In the genomic region with DNA sequence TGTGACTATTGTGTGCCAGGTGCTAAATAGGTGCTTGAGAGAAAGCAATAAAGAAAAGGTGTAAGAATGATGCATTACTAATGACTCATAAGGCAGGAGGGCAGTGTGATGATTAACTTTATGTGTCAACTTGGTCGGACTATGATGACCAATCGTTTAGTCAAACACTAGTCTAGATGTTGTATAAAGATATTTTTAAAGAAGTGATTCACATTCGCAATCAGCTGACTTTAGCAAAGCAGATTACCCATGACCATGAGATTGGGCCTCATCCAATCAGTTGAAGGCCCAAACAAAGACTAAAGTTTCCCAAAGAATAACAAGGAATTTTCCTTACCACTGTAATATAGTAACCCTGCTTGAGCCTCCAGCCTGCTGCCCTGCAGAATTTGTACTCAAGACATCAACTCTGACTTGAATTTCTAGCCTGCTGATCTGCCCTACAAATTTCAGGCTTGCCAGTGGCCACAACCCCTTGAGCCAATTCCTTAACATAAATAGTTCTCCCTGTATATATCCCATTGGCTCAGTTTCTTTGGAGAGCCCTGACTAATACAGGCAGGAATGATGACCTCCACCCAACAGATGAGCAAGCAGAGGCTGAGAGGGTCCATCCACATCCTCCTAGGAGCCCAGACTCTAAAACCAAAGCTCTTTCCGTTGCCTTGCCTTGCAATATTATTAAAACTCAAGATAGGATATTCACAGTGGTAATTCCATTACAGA, we compare ENCODE assay signal across 1 cellular context.
TF ChIP-seq lines count a peak whose summit lies in the region.

No MANE protein-coding gene starts in this region.

TF ChIP-seq in HepG2, 621 proteins besides CTCF, POLR2A, EP300 and RAD21 (continued from another document and continues in another):
- TF ChIP-seq, protein P1, sequence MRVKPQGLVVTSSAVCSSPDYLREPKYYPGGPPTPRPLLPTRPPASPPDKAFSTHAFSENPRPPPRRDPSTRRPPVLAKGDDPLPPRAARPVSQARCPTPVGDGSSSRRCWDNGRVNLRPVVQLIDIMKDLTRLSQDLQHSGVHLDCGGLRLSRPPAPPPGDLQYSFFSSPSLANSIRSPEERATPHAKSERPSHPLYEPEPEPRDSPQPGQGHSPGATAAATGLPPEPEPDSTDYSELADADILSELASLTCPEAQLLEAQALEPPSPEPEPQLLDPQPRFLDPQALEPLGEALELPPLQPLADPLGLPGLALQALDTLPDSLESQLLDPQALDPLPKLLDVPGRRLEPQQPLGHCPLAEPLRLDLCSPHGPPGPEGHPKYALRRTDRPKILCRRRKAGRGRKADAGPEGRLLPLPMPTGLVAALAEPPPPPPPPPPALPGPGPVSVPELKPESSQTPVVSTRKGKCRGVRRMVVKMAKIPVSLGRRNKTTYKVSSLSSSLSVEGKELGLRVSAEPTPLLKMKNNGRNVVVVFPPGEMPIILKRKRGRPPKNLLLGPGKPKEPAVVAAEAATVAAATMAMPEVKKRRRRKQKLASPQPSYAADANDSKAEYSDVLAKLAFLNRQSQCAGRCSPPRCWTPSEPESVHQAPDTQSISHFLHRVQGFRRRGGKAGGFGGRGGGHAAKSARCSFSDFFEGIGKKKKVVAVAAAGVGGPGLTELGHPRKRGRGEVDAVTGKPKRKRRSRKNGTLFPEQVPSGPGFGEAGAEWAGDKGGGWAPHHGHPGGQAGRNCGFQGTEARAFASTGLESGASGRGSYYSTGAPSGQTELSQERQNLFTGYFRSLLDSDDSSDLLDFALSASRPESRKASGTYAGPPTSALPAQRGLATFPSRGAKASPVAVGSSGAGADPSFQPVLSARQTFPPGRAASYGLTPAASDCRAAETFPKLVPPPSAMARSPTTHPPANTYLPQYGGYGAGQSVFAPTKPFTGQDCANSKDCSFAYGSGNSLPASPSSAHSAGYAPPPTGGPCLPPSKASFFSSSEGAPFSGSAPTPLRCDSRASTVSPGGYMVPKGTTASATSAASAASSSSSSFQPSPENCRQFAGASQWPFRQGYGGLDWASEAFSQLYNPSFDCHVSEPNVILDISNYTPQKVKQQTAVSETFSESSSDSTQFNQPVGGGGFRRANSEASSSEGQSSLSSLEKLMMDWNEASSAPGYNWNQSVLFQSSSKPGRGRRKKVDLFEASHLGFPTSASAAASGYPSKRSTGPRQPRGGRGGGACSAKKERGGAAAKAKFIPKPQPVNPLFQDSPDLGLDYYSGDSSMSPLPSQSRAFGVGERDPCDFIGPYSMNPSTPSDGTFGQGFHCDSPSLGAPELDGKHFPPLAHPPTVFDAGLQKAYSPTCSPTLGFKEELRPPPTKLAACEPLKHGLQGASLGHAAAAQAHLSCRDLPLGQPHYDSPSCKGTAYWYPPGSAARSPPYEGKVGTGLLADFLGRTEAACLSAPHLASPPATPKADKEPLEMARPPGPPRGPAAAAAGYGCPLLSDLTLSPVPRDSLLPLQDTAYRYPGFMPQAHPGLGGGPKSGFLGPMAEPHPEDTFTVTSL (CRISPR knock-in tag; IDR thresholded peaks at IDR 0.05; ENCODE audit: borderline replicate concordance), result 0 out of 2 replicates have a peak, but pooled peaks have one; percentile 21
- TF ChIP-seq, protein P2, sequence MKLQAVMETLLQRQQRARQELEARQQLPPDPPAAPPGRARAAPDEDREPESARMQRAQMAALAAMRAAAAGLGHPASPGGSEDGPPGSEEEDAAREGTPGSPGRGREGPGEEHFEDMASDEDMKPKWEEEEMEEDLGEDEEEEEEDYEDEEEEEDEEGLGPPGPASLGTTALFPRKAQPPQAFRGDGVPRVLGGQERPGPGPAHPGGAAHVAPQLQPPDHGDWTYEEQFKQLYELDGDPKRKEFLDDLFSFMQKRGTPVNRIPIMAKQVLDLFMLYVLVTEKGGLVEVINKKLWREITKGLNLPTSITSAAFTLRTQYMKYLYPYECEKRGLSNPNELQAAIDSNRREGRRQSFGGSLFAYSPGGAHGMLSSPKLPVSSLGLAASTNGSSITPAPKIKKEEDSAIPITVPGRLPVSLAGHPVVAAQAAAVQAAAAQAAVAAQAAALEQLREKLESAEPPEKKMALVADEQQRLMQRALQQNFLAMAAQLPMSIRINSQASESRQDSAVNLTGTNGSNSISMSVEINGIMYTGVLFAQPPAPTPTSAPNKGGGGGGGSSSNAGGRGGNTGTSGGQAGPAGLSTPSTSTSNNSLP (IDR thresholded peaks at IDR 0.05; ENCODE audit: low read depth, low read length), result peak; percentile 92
- peak; percentile 87 for TF ChIP-seq FOSL2 (CRISPR knock-in tag; IDR thresholded peaks at IDR 0.05)
- peak; percentile 15; the same call in 1 of the 2 replicates for TF ChIP-seq NR2F6 (IDR thresholded peaks at IDR 0.05)
- TF ChIP-seq NR2F6 (CRISPR knock-in tag; IDR thresholded peaks at IDR 0.05), result no peak
- TF ChIP-seq ZNF24 (IDR thresholded peaks at IDR 0.05), result 0 out of 2 replicates have a peak, but pooled peaks have one; percentile 30
- peak; percentile 42; the same call in 1 of the 2 replicates for TF ChIP-seq FOSL1 (CRISPR knock-in tag; IDR thresholded peaks at IDR 0.05; ENCODE audit: borderline replicate concordance)
- TF ChIP-seq FOXA3 (CRISPR knock-in tag; IDR thresholded peaks at IDR 0.05), result peak; percentile 71
- TF ChIP-seq, protein P3, sequence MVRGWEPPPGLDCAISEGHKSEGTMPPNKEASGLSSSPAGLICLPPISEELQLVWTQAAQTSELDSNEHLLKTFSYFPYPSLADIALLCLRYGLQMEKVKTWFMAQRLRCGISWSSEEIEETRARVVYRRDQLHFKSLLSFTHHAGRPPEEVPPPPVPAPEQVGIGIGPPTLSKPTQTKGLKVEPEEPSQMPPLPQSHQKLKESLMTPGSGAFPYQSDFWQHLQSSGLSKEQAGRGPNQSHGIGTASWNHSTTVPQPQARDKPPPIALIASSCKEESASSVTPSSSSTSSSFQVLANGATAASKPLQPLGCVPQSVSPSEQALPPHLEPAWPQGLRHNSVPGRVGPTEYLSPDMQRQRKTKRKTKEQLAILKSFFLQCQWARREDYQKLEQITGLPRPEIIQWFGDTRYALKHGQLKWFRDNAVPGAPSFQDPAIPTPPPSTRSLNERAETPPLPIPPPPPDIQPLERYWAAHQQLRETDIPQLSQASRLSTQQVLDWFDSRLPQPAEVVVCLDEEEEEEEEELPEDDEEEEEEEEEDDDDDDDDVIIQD (CRISPR knock-in tag; IDR thresholded peaks at IDR 0.05; ENCODE audit: low read depth), result peak; percentile 92; the same call in 1 of the 2 replicates
- TF ChIP-seq SOX6 (IDR thresholded peaks at IDR 0.05), result no peak
- TF ChIP-seq SOX6 (CRISPR knock-in tag; IDR thresholded peaks at IDR 0.05), result peak; percentile 26; the same call in 1 of the 2 replicates
- peak; percentile 37; the same call in 1 of the 2 replicates for TF ChIP-seq HMG20A (CRISPR knock-in tag; IDR thresholded peaks at IDR 0.05; ENCODE audit: borderline replicate concordance)
- no peak for TF ChIP-seq PHB2 (IDR thresholded peaks at IDR 0.05; ENCODE audit: partially characterized antibody)
- peak; percentile 96 for TF ChIP-seq TBX3 (IDR thresholded peaks at IDR 0.05; ENCODE audit: borderline replicate concordance)
- TF ChIP-seq MED8 (CRISPR knock-in tag; IDR thresholded peaks at IDR 0.05; ENCODE audit: insufficient replicate concordance), result no peak
- TF ChIP-seq, protein P4, sequence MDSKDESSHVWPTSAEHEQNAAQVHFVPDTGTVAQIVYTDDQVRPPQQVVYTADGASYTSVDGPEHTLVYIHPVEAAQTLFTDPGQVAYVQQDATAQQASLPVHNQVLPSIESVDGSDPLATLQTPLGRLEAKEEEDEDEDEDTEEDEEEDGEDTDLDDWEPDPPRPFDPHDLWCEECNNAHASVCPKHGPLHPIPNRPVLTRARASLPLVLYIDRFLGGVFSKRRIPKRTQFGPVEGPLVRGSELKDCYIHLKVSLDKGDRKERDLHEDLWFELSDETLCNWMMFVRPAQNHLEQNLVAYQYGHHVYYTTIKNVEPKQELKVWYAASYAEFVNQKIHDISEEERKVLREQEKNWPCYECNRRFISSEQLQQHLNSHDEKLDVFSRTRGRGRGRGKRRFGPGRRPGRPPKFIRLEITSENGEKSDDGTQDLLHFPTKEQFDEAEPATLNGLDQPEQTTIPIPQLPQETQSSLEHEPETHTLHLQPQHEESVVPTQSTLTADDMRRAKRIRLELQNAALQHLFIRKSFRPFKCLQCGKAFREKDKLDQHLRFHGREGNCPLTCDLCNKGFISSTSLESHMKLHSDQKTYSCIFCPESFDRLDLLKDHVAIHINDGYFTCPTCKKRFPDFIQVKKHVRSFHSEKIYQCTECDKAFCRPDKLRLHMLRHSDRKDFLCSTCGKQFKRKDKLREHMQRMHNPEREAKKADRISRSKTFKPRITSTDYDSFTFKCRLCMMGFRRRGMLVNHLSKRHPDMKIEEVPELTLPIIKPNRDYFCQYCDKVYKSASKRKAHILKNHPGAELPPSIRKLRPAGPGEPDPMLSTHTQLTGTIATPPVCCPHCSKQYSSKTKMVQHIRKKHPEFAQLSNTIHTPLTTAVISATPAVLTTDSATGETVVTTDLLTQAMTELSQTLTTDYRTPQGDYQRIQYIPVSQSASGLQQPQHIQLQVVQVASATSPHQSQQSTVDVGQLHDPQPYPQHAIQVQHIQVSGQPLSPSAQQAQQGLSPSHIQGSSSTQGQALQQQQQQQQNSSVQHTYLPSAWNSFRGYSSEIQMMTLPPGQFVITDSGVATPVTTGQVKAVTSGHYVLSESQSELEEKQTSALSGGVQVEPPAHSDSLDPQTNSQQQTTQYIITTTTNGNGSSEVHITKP (CRISPR knock-in tag; IDR thresholded peaks at IDR 0.05; ENCODE audit: low read depth), result no peak
- no peak for TF ChIP-seq FOXP1 (IDR thresholded peaks at IDR 0.05)
- TF ChIP-seq FOXP1 (CRISPR knock-in tag; IDR thresholded peaks at IDR 0.05), result peak; percentile 37; the same call in 1 of the 2 replicates
- TF ChIP-seq SMARCE1 (IDR thresholded peaks at IDR 0.05; ENCODE audit: borderline replicate concordance), result no peak
- no peak for TF ChIP-seq THAP11 (CRISPR knock-in tag; IDR thresholded peaks at IDR 0.05)
- peak; percentile 40; the same call in 1 of the 2 replicates for TF ChIP-seq NFIC (IDR thresholded peaks at IDR 0.05; ENCODE audit: low read length)
- 0 out of 2 replicates have a peak, but pooled peaks have one; percentile 37 for TF ChIP-seq BHLHE40 (IDR thresholded peaks at IDR 0.05; ENCODE audit: low read length)
- TF ChIP-seq ZNF746 (CRISPR knock-in tag; IDR thresholded peaks at IDR 0.05), result no peak
- TF ChIP-seq, protein P5, sequence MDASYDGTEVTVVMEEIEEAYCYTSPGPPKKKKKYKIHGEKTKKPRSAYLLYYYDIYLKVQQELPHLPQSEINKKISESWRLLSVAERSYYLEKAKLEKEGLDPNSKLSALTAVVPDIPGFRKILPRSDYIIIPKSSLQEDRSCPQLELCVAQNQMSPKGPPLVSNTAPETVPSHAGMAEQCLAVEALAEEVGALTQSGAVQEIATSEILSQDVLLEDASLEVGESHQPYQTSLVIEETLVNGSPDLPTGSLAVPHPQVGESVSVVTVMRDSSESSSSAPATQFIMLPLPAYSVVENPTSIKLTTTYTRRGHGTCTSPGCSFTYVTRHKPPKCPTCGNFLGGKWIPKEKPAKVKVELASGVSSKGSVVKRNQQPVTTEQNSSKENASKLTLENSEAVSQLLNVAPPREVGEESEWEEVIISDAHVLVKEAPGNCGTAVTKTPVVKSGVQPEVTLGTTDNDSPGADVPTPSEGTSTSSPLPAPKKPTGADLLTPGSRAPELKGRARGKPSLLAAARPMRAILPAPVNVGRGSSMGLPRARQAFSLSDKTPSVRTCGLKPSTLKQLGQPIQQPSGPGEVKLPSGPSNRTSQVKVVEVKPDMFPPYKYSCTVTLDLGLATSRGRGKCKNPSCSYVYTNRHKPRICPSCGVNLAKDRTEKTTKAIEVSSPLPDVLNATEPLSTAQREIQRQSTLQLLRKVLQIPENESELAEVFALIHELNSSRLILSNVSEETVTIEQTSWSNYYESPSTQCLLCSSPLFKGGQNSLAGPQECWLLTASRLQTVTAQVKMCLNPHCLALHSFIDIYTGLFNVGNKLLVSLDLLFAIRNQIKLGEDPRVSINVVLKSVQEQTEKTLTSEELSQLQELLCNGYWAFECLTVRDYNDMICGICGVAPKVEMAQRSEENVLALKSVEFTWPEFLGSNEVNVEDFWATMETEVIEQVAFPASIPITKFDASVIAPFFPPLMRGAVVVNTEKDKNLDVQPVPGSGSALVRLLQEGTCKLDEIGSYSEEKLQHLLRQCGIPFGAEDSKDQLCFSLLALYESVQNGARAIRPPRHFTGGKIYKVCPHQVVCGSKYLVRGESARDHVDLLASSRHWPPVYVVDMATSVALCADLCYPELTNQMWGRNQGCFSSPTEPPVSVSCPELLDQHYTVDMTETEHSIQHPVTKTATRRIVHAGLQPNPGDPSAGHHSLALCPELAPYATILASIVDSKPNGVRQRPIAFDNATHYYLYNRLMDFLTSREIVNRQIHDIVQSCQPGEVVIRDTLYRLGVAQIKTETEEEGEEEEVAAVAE (CRISPR knock-in tag; IDR thresholded peaks at IDR 0.05; ENCODE audit: borderline replicate concordance), result peak; percentile 44; the same call in 1 of the 2 replicates
- TF ChIP-seq, protein P6, sequence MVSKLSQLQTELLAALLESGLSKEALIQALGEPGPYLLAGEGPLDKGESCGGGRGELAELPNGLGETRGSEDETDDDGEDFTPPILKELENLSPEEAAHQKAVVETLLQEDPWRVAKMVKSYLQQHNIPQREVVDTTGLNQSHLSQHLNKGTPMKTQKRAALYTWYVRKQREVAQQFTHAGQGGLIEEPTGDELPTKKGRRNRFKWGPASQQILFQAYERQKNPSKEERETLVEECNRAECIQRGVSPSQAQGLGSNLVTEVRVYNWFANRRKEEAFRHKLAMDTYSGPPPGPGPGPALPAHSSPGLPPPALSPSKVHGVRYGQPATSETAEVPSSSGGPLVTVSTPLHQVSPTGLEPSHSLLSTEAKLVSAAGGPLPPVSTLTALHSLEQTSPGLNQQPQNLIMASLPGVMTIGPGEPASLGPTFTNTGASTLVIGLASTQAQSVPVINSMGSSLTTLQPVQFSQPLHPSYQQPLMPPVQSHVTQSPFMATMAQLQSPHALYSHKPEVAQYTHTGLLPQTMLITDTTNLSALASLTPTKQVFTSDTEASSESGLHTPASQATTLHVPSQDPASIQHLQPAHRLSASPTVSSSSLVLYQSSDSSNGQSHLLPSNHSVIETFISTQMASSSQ (IDR thresholded peaks at IDR 0.05; ENCODE audit: low read depth), result peak; percentile 82
- TF ChIP-seq, protein P6 (CRISPR knock-in tag; IDR thresholded peaks at IDR 0.05; ENCODE audit: borderline replicate concordance), result no peak
- 0 out of 2 replicates have a peak, but pooled peaks have one; percentile 27 for TF ChIP-seq ATF1 (CRISPR knock-in tag; IDR thresholded peaks at IDR 0.05)
- TF ChIP-seq ZNF816 (CRISPR knock-in tag; IDR thresholded peaks at IDR 0.05; ENCODE audit: borderline replicate concordance), result 0 out of 2 replicates have a peak, but pooled peaks have one; percentile 9
- TF ChIP-seq JUNB (CRISPR knock-in tag; IDR thresholded peaks at IDR 0.05; ENCODE audit: borderline replicate concordance), result peak; percentile 32; the same call in 1 of the 2 replicates
- TF ChIP-seq RCOR2 (CRISPR knock-in tag; IDR thresholded peaks at IDR 0.05), result 0 out of 2 replicates have a peak, but pooled peaks have one; percentile 20
- no peak for TF ChIP-seq SOX13 (IDR thresholded peaks at IDR 0.05)
- TF ChIP-seq SOX13 (CRISPR knock-in tag; conservative IDR thresholded peaks at IDR 0.05 in 1 of 2, IDR thresholded peaks at IDR 0.05 in 1 of 2), result peak in 1 of 2 experiments; percentile 29; a peak in 1 of 4 replicates
